18 cellular contexts compared by ENCODE assay signal in the genomic region with DNA sequence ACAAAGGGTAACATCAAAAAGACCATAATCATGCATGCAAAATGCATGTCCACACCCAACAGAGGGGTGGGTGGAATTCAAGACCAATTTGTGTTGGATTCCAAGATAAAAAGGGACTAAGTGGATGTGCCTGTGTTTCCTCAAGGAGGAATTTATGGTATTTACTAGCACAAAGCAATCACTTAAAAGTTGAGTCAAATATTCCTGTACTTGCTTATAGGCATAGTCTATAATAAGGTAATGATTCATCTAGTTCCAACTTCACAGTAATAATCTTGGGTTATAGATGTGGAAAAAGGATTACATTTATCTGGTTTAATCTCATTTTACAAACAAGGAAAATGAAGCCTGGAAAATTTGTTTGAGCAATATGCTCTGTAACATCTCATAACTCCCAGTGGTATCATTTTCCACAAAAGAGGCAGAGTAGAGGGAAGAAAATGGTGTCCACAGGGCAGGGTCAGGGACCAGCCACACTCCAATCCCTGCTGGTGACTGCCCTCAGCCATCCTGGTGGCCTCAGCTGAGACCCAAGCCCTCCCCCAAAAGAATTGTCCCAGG.
A peak's percentile ranks its signal among the peaks of the same experiment; 100 is the strongest.
DNase-seq lines count a peak whose midpoint lies in the region; ATAC-seq and TF ChIP-seq lines count a peak whose summit lies in the region.
"Had no signal": no experiment of that assay in that cellular context is flagged by ENCODE, and none has a peak within 500 bp of the region (broad histone marks: within the 10 kb centered on the region; RNA-seq: fewer than 3 reads in every experiment).

No MANE protein-coding gene starts in this region.

- no peaks in the 10 kb centered on the region for H3K27me3 ChIP-seq in skeletal muscle satellite cell (ENCODE audit: control insufficient read depth, insufficient read depth, low read length)
- no peaks in the 10 kb centered on the region for H3K27me3 ChIP-seq in gastroesophageal sphincter
- H3K27me3 ChIP-seq: Peyer's patch had no signal

- H3K9me3 ChIP-seq in skeletal muscle satellite cell (replicated peaks; ENCODE audit: low read length), result no peaks in the 10 kb centered on the region
- no peaks in the 10 kb centered on the region for H3K9me3 ChIP-seq in gastroesophageal sphincter
- H3K9me3 ChIP-seq: Peyer's patch had no signal

- H3K4me3 ChIP-seq in skeletal muscle satellite cell (ENCODE audit: low read length), result peak overlapping the region; percentile 8
- H3K4me3 ChIP-seq in gastroesophageal sphincter, result no peak overlapping the region
- H3K4me3 ChIP-seq: Peyer's patch had no signal

- TF ChIP-seq CTCF in gastroesophageal sphincter (IDR thresholded peaks at IDR 0.05), result no peak

- TF ChIP-seq EP300 in gastroesophageal sphincter (IDR thresholded peaks at IDR 0.05), result no peak

- peaks cover 69% of the 10 kb centered on the region for H3K4me1 ChIP-seq in skeletal muscle satellite cell (ENCODE audit: control insufficient read depth, insufficient read depth, low read length)
- H3K4me1 ChIP-seq in gastroesophageal sphincter, result peaks cover under 1 to 34% (median 3%) of the 10 kb centered on the region in 3 donors

- TF ChIP-seq POLR2A in gastroesophageal sphincter (IDR thresholded peaks at IDR 0.05), result no peak

- H3K36me3 ChIP-seq in skeletal muscle satellite cell (ENCODE audit: insufficient read depth, low read length) (no peaks in the 10 kb centered on the region), gastroesophageal sphincter (no peaks in the 10 kb centered on the region)
- H3K36me3 ChIP-seq: Peyer's patch had no signal

- DNase-seq in GM04503 (ENCODE audit: low read depth), result peak; percentile 61
- DNase-seq in RPMI7951 (ENCODE audit: low read depth), result peak; percentile 67
- DNase-seq in fibroblast of gingiva (ENCODE audit: low read depth), result peak; percentile 18
- no peak for DNase-seq in activated CD8-positive, alpha-beta memory T cell treated with anti-CD3 and anti-CD28 coated beads, Interleukin-2, amount 50 U/mL, for 48 hours
- DNase-seq: activated CD4-positive, alpha-beta memory T cell treated with anti-CD3 and anti-CD28 coated beads, Interleukin-2, amount 10 ng/mL, durations not matched to agents 7 days and 5 days; activated effector memory CD4-positive, alpha-beta T cell treated with Interleukin-2 at 50 U/mL for 16 hours; erythroblast; NCI-H1105; NCI-H510A treated with DMSO at 0.1 percent for 48 hours; Peyer's patch; posterior cingulate gyrus; stimulated activated CD4-positive, alpha-beta T cell treated with anti-CD3 and anti-CD28 coated beads, Interleukin-4, amount 100 ng/mL, for 1 hour; stimulated activated naive B cell treated with anti-CD40 and anti-IgM and Interleukin-4, amounts not matched to agents 10 μg/mL and 1 μg/mL and 100 μg/mL, for 72 hours; T-helper 9 cell had no signal

- no peak overlapping the region for H3K27ac ChIP-seq in gastroesophageal sphincter

- H3K9ac ChIP-seq in skeletal muscle satellite cell (ENCODE audit: low read depth, low read length), result peak overlapping the region; percentile 54

- H3K4me2 ChIP-seq in skeletal muscle satellite cell (ENCODE audit: low read length), result peak overlapping the region; percentile 40

- no peak for ATAC-seq in GM19452 (IDR thresholded peaks at IDR 0.05; ENCODE audit: unreplicated experiment)
- ATAC-seq in gastroesophageal sphincter, result no peak
- no peak for ATAC-seq in GM21360 (IDR thresholded peaks at IDR 0.05; ENCODE audit: unreplicated experiment)
- ATAC-seq: stimulated activated naive B cell treated with anti-CD40 and anti-IgM and Interleukin-4, amounts not matched to agents 10 μg/mL and 1 μg/mL and 100 μg/mL, for 72 hours had no signal
